In the genomic region with DNA sequence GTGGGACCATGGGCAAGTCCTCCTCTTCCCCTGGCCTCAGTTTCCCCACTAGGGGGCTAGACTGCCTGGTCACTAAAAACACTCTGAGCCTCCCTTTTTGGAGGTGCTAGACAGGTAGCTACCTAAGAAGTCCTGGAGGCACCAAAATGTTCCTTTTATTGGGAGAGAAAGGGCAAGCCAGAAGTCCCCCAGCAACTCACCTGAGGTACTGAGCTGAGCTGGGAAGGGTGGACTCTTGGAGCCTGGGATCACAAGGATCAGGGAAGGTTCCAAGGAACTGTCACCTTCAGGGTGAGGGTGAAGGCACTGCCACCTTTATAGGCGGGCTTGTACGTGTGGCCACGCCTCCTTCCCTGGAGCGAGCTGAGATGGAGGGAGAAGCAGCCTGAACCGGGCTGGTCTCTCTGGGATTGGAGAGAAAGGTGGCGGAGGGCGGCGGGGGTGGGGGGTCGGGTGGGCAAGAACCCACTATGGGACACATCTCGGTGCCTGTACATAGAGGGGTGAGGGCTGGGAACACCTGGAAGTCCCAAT, we compare ENCODE assay signal across 8 cellular contexts. TPM values are rescaled to one million over a fixed set of nuclear protein-coding genes. Genes with fewer than 3 reads are reported as not detected.
DNase-seq lines count a peak whose midpoint lies in the region; ATAC-seq and TF ChIP-seq lines count a peak whose summit lies in the region.

Gene CYP1A1 (minus strand): TSS at position 288 of the 534 bp plus-strand sequence. CDS start 2,431 bp downstream, outside the sequence.

- peaks cover 28% of the 10 kb centered on the region for H3K27me3 Mint-ChIP-seq in T-helper 2 cell treated with Interferon-gamma antibody and Interleukin-4, amounts not matched to agents 5 μg/mL and 100 μg/mL, for 36 hours (ENCODE audit: low read depth)
- no peaks in the 10 kb centered on the region for H3K27me3 Mint-ChIP-seq in chondrocyte (ENCODE audit: low read depth)
- peaks cover 25% of the 10 kb centered on the region for H3K27me3 Mint-ChIP-seq in memory B cell

- peak; percentile 33 to 39 for ATAC-seq in activated CD4-positive, CD25-positive, alpha-beta regulatory T cell treated with anti-CD3 and anti-CD28 coated beads, Interleukin-2, amount 50 U/mL, for 24 hours
- peak; percentile 27 for ATAC-seq in memory B cell (ENCODE audit: low read depth)
- no peak for ATAC-seq in HG03565 (IDR thresholded peaks at IDR 0.05; ENCODE audit: unreplicated experiment)

- peaks cover 9% of the 10 kb centered on the region for H3K4me1 Mint-ChIP-seq in T-helper 2 cell treated with Interferon-gamma antibody and Interleukin-4, amounts not matched to agents 5 μg/mL and 100 μg/mL, for 36 hours (ENCODE audit: low read depth)
- peaks cover 20% of the 10 kb centered on the region for H3K4me1 Mint-ChIP-seq in chondrocyte (ENCODE audit: low read depth)
- H3K4me1 Mint-ChIP-seq in memory B cell, result peaks cover 10% of the 10 kb centered on the region

- H3K4me3 Mint-ChIP-seq in T-helper 2 cell treated with Interferon-gamma antibody and Interleukin-4, amounts not matched to agents 5 μg/mL and 100 μg/mL, for 36 hours, result peak within 1 kb of the TSS; percentile 74
- H3K4me3 Mint-ChIP-seq in chondrocyte (ENCODE audit: unreplicated experiment), result peak within 1 kb of the TSS; percentile 68
- H3K4me3 Mint-ChIP-seq in memory B cell, result peak within 1 kb of the TSS; percentile 81

- no peak within 1 kb of the TSS for H3K27ac Mint-ChIP-seq in T-helper 2 cell treated with Interferon-gamma antibody and Interleukin-4, amounts not matched to agents 5 μg/mL and 100 μg/mL, for 36 hours
- H3K27ac Mint-ChIP-seq in chondrocyte (ENCODE audit: unreplicated experiment) (no peak within 1 kb of the TSS), memory B cell (no peak within 1 kb of the TSS)

- no peaks in the 10 kb centered on the region for H3K9me3 Mint-ChIP-seq in T-helper 2 cell treated with Interferon-gamma antibody and Interleukin-4, amounts not matched to agents 5 μg/mL and 100 μg/mL, for 36 hours
- H3K9me3 Mint-ChIP-seq in chondrocyte (ENCODE audit: low read depth) (no peaks in the 10 kb centered on the region), memory B cell (no peaks in the 10 kb centered on the region)

- DNase-seq in activated CD4-positive, CD25-positive, alpha-beta regulatory T cell (lab: John Stamatoyannopoulos, UW), result no peak
- DNase-seq in T-helper 2 cell treated with Interferon-gamma antibody and Interleukin-4, amounts not matched to agents 5 μg/mL and 100 μg/mL, for 36 hours (ENCODE audit: low spot score), result no peak
- DNase-seq in chondrocyte (ENCODE audit: low spot score) (no peak), memory B cell (ENCODE audit: low spot score in 2 of 2) (no peak), OCI-M2 (lab: John Stamatoyannopoulos, UW; ENCODE audit: unreplicated experiment) (no peak)
- DNase-seq in stimulated activated naive CD4-positive, alpha-beta T cell treated with Interleukin-2 at 50 U/mL for 16 hours (lab: John Stamatoyannopoulos, UW), result peak; percentile 40

- TF ChIP-seq CTCF in chondrocyte (IDR thresholded peaks at IDR 0.05), result no peak

- no peaks in the 10 kb centered on the region for H3K36me3 Mint-ChIP-seq in T-helper 2 cell treated with Interferon-gamma antibody and Interleukin-4, amounts not matched to agents 5 μg/mL and 100 μg/mL, for 36 hours (ENCODE audit: low read depth)
- H3K36me3 Mint-ChIP-seq in chondrocyte (ENCODE audit: low read depth), result no peaks in the 10 kb centered on the region
- H3K36me3 Mint-ChIP-seq in memory B cell, result no peaks in the 10 kb centered on the region

RNA-seq across cellular contexts. Expression of gene CYP1A1, which starts in this region (rescaled TPM):
- total RNA-seq in chondrocyte, result 0.22 to 0.67 TPM (median 0.27 TPM) in 3 replicates
